ENCODE assay signal across 12 cellular contexts in the genomic region with DNA sequence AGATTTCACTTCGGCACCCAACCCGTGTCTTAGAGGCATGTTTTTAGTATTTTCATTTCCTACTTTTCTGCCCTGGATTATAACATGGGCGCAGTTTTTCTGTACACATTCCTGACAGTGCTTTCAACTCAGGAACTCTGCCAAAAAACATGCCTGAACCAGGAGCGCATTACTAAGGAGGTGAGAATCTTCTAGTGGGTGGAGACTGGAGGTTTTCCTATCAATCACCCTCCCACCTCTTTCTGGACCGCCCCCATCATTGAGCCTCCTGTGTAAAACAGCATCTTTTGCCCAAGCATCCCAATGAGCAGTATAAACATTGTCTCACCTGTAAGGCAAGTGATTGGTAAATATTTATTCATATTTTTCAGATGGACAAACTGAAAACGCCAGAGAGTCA. TPM values are rescaled to one million over a fixed set of nuclear protein-coding genes. Genes with fewer than 3 reads are reported as not detected.
DNase-seq lines count a peak whose midpoint lies in the region; ATAC-seq and TF ChIP-seq lines count a peak whose summit lies in the region.
"Had no signal": no experiment of that assay in that cellular context is flagged by ENCODE, and none has a peak within 500 bp of the region (broad histone marks: within the 10 kb centered on the region; RNA-seq: fewer than 3 reads in every experiment).

No MANE protein-coding gene starts in this region.

- H3K4me1 Mint-ChIP-seq in activated CD8-positive, alpha-beta T cell treated with anti-CD3 and anti-CD28 coated beads for 36 hours (ENCODE audit: low read depth): peaks cover 99% of the 10 kb centered on the region
- H3K4me1 Mint-ChIP-seq in activated CD8-positive, alpha-beta T cell treated with anti-CD3 and anti-CD28 coated beads, Interleukin-2, amount 10 ng/mL, durations not matched to agents 7 days and 5 days (ENCODE audit: low read depth): peaks cover 83% of the 10 kb centered on the region

- peaks cover 53% of the 10 kb centered on the region for H3K36me3 ChIP-seq in suprapubic skin
- H3K36me3 ChIP-seq: ovary had no signal

- POLR2A ChIA-PET in activated CD8-positive, alpha-beta T cell treated with anti-CD3 and anti-CD28 coated beads for 36 hours (lab: Charles Lee): no interaction called here
- POLR2A ChIA-PET in activated CD8-positive, alpha-beta T cell treated with anti-CD3 and anti-CD28 coated beads, Interleukin-2, amount 10 ng/mL, durations not matched to agents 7 days and 5 days (lab: Charles Lee): interaction anchor here (0.7 to 0.8 kb wide), 2 partner anchors 14 to 15 kb away, joined by 3 read pairs; no protein-coding TSS in a partner anchor

- no peak for ATAC-seq in activated CD8-positive, alpha-beta T cell treated with anti-CD3 and anti-CD28 coated beads for 36 hours
- ATAC-seq in activated CD8-positive, alpha-beta T cell treated with anti-CD3 and anti-CD28 coated beads, Interleukin-2, amount 10 ng/mL, durations not matched to agents 7 days and 5 days: no peak
- no peak for ATAC-seq in HG02588 (IDR thresholded peaks at IDR 0.05; ENCODE audit: unreplicated experiment)

- H3K27me3 ChIP-seq in suprapubic skin: no peaks in the 10 kb centered on the region
- H3K27me3 ChIP-seq: ovary, SJSA1 had no signal

- peak overlapping the region; percentile 92 for H3K27ac Mint-ChIP-seq in activated CD8-positive, alpha-beta T cell treated with anti-CD3 and anti-CD28 coated beads for 36 hours
- H3K27ac Mint-ChIP-seq in activated CD8-positive, alpha-beta T cell treated with anti-CD3 and anti-CD28 coated beads, Interleukin-2, amount 10 ng/mL, durations not matched to agents 7 days and 5 days: no peak overlapping the region

- intact Hi-C loops in activated CD8-positive, alpha-beta T cell treated with anti-CD3 and anti-CD28 coated beads for 36 hours (cut with micrococcal nuclease): no loop called here

- H3K4me3 Mint-ChIP-seq in activated CD8-positive, alpha-beta T cell treated with anti-CD3 and anti-CD28 coated beads for 36 hours: no peak overlapping the region
- no peak overlapping the region for H3K4me3 Mint-ChIP-seq in activated CD8-positive, alpha-beta T cell treated with anti-CD3 and anti-CD28 coated beads, Interleukin-2, amount 10 ng/mL, durations not matched to agents 7 days and 5 days

- no peak for DNase-seq in activated CD8-positive, alpha-beta T cell treated with anti-CD3 and anti-CD28 coated beads for 36 hours
- no peak for DNase-seq in activated CD8-positive, alpha-beta T cell treated with anti-CD3 and anti-CD28 coated beads, Interleukin-2, amount 10 ng/mL, durations not matched to agents 7 days and 5 days
- DNase-seq in SHP77 treated with DMSO at 0.1 percent for 48 hours (lab: John Stamatoyannopoulos, UW) (peak; percentile 78), fibroblast of mammary gland (ENCODE audit: low read depth) (peak; percentile 55), suprapubic skin (ENCODE audit: low spot score in 2 of 2) (no peak), epidermal melanocyte (ENCODE audit: insufficient read length, low spot score) (no peak), NCI-H1048 (lab: John Stamatoyannopoulos, UW) (no peak)
- DNase-seq: activated CD4-positive, alpha-beta T cell treated with anti-CD3 and anti-CD28 coated beads, Interleukin-2, amount 50 U/mL, for 48 hours; ovary had no signal

- no peak for TF ChIP-seq POLR2A in suprapubic skin (IDR thresholded peaks at IDR 0.05)

- TF ChIP-seq EP300 in suprapubic skin (IDR thresholded peaks at IDR 0.05): no peak

- no peaks in the 10 kb centered on the region for H3K27me3 Mint-ChIP-seq in activated CD8-positive, alpha-beta T cell treated with anti-CD3 and anti-CD28 coated beads for 36 hours
- H3K27me3 Mint-ChIP-seq in activated CD8-positive, alpha-beta T cell treated with anti-CD3 and anti-CD28 coated beads, Interleukin-2, amount 10 ng/mL, durations not matched to agents 7 days and 5 days (ENCODE audit: low read depth): no peaks in the 10 kb centered on the region

- WGBS in suprapubic skin: 46% methylated on average over 6 of the region's 6 CpGs

- H3K36me3 Mint-ChIP-seq in activated CD8-positive, alpha-beta T cell treated with anti-CD3 and anti-CD28 coated beads for 36 hours (ENCODE audit: low read depth): peaks cover 84% of the 10 kb centered on the region
- H3K36me3 Mint-ChIP-seq in activated CD8-positive, alpha-beta T cell treated with anti-CD3 and anti-CD28 coated beads, Interleukin-2, amount 10 ng/mL, durations not matched to agents 7 days and 5 days (ENCODE audit: low read depth): peaks cover 93% of the 10 kb centered on the region

- H3K4me3 ChIP-seq in fibroblast of mammary gland (ENCODE audit: control insufficient read depth, low read depth, low read length) (no peak overlapping the region), suprapubic skin (no peak overlapping the region)
- H3K4me3 ChIP-seq: coronary artery, ovary, SJSA1 had no signal

- H3K27ac ChIP-seq in suprapubic skin: peak overlapping the region; percentile 69
- H3K27ac ChIP-seq: coronary artery, ovary, SJSA1 had no signal

- H3K9me3 ChIP-seq in suprapubic skin: no peaks in the 10 kb centered on the region
- H3K9me3 ChIP-seq: ovary, SJSA1 had no signal

- CTCF ChIA-PET in activated CD8-positive, alpha-beta T cell treated with anti-CD3 and anti-CD28 coated beads for 36 hours (lab: Charles Lee): interaction anchor here (1.9 to 6.7 kb wide), 4 partner anchors 9 to 64 kb away, joined by 6 to 61 read pairs (median 19); partner anchors contain the start of gene STK17A
- CTCF ChIA-PET in activated CD8-positive, alpha-beta T cell treated with anti-CD3 and anti-CD28 coated beads, Interleukin-2, amount 10 ng/mL, durations not matched to agents 7 days and 5 days (lab: Charles Lee): interaction anchor here (1.0 to 6.4 kb wide), 5 partner anchors 11 to 64 kb away, joined by 3 to 21 read pairs (median 5); partner anchors contain the start of gene STK17A

- TF ChIP-seq CTCF in activated CD8-positive, alpha-beta T cell treated with anti-CD3 and anti-CD28 coated beads for 36 hours (IDR thresholded peaks at IDR 0.05): no peak
- TF ChIP-seq CTCF in fibroblast of mammary gland (conservative IDR thresholded peaks at IDR 0.05; ENCODE audit: control insufficient read depth, insufficient read depth, low read depth, low read length) (no peak), suprapubic skin (IDR thresholded peaks at IDR 0.05) (no peak)

- peaks cover 19% of the 10 kb centered on the region for H3K4me1 ChIP-seq in suprapubic skin

- no peaks in the 10 kb centered on the region for H3K9me3 Mint-ChIP-seq in activated CD8-positive, alpha-beta T cell treated with anti-CD3 and anti-CD28 coated beads for 36 hours
- H3K9me3 Mint-ChIP-seq in activated CD8-positive, alpha-beta T cell treated with anti-CD3 and anti-CD28 coated beads, Interleukin-2, amount 10 ng/mL, durations not matched to agents 7 days and 5 days (ENCODE audit: insufficient read depth): no peaks in the 10 kb centered on the region

RNA-seq across cellular contexts. Expression of gene STK17A, which starts 53.2 kb away (rescaled TPM):
- total RNA-seq in activated CD8-positive, alpha-beta T cell treated with anti-CD3 and anti-CD28 coated beads for 36 hours: 10 to 100 TPM; 42.4 to 46.1 TPM
- 10 to 100 TPM; 67.9 to 69.0 TPM for total RNA-seq in activated CD8-positive, alpha-beta T cell treated with anti-CD3 and anti-CD28 coated beads, Interleukin-2, amount 10 ng/mL, durations not matched to agents 7 days and 5 days
- total RNA-seq in suprapubic skin: 10 to 100 TPM; 14.2 to 18.3 (median 15.9) TPM

Comparison
In these comparisons a context has a peak if more than half of its experiments do, and no peak if none do; other contexts are left out.
1. DNase-seq: peak in SHP77 treated with DMSO at 0.1 percent for 48 hours (single experiment) and fibroblast of mammary gland (single experiment); none in activated CD8-positive, alpha-beta T cell treated with anti-CD3 and anti-CD28 coated beads for 36 hours (single experiment), activated CD8-positive, alpha-beta T cell treated with anti-CD3 and anti-CD28 coated beads, Interleukin-2, amount 10 ng/mL, durations not matched to agents 7 days and 5 days (single experiment), suprapubic skin (0 of 2), epidermal melanocyte (single experiment) and NCI-H1048 (single experiment).